15 cellular contexts compared by ENCODE assay signal in the genomic region with DNA sequence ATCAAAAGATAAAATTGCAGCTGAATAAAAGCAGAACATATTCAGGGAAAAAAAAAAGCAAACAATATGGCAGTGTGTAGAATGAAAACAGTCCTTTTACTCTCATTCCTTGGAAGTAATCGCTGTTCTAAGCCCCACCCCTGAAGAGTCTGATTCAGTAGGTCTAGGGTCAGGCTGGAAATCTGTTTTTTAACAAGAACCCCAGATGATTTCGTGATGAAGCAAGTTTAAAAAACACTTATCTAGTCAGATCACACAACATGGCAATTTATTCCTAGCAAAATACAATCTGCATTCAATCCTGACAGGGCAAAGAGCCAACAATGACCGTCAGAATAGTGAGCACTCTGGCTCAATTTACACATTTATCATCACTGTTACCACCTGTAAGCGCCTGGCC. TPM values are rescaled to one million over a fixed set of nuclear protein-coding genes. Genes with fewer than 3 reads are reported as not detected.
DNase-seq lines count a peak whose midpoint lies in the region; ATAC-seq and TF ChIP-seq lines count a peak whose summit lies in the region.
"Had no signal": no experiment of that assay in that cellular context is flagged by ENCODE, and none has a peak within 500 bp of the region (broad histone marks: within the 10 kb centered on the region; RNA-seq: fewer than 3 reads in every experiment).

No MANE protein-coding gene starts in this region.

- H3K4me3 ChIP-seq in HAP-1, result no peak overlapping the region
- no peak overlapping the region for H3K4me3 ChIP-seq in fibroblast of the aortic adventitia (ENCODE audit: low read depth, low read length)

- peaks cover 27% of the 10 kb centered on the region for H3K4me1 ChIP-seq in HAP-1

- TF ChIP-seq CTCF in fibroblast of the aortic adventitia (IDR thresholded peaks at IDR 0.05; ENCODE audit: insufficient read depth, low read length), result no peak

- no peak for ATAC-seq in HG03520 (IDR thresholded peaks at IDR 0.05; ENCODE audit: unreplicated experiment)

- intact Hi-C loops in cardiac septum (cut with DNase I), result no loop called here

- in situ Hi-C loops in HAP-1 (cut with MboI; ENCODE audit: low sequenced_read_pairs), result no loop called here

- DNase-seq in HAP-1 (ENCODE audit: low spot score in 2 of 2) (peak; percentile 12 to 13), NCI-H2227 (lab: John Stamatoyannopoulos, UW; ENCODE audit: unreplicated experiment) (peak; percentile 68), amniotic epithelial cell (ENCODE audit: low read depth) (peak; percentile 24), fibroblast of the aortic adventitia (ENCODE audit: low read depth) (peak; percentile 27), cardiac septum (ENCODE audit: low spot score) (no peak), nucleus accumbens (lab: John Stamatoyannopoulos, UW) (no peak)
- DNase-seq: C1 segment of cervical spinal cord; CD8-positive, alpha-beta memory T cell; NCI-H1105 treated with DMSO at 0.1 percent for 48 hours; NCI-H1694; NCI-H2107; NCI-H526; OCI-M1; SIG-M5 had no signal

- H3K9me3 ChIP-seq in HAP-1, result no peaks in the 10 kb centered on the region

- H3K36me3 ChIP-seq in HAP-1 (replicated peaks), result peaks cover 4% of the 10 kb centered on the region; the same call in 1 of the 2 replicates

- H3K27me3 ChIP-seq in HAP-1 (ENCODE audit: low read depth), result no peaks in the 10 kb centered on the region

RNA-seq across cellular contexts. Expression of a gene that starts 16.1 kb away (rescaled TPM):
- total RNA-seq in fibroblast of the aortic adventitia (ENCODE audit: low replicate concordance) (4.2 and 10.5 TPM in 2 replicates), cardiac septum (7.0 TPM)

Comparison
In these comparisons a context has a peak if more than half of its experiments do, and no peak if none do; other contexts are left out.
1. DNase-seq: peak in HAP-1 (2 of 2), NCI-H2227 (single experiment), amniotic epithelial cell (single experiment) and fibroblast of the aortic adventitia (single experiment); none in cardiac septum (single experiment) and nucleus accumbens (0 of 56).